Comparison of ENCODE assay signal across 8 cellular contexts in the genomic region with DNA sequence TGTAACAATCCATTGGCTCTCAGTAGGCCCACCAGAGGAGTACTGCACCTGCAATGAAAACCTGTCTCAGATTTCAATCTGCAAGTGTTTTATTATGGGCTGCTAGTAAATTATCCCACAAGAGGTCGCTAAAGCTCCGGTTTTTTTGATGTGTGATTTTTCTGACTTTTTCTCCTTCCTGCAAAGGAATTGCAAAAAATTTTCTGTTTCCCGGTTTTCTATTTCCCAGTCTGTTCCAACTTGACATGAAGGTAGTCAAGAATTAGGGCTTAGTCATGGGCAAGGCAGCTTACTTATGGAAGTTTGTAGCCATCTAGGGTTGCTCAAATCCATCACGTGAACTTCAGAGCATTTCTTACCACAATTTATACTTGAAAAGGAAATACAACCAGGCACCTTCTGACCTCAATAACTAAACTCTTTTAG. TPM values are rescaled to one million over a fixed set of nuclear protein-coding genes. Genes with fewer than 3 reads are reported as not detected.
DNase-seq lines count a peak whose midpoint lies in the region; ATAC-seq and TF ChIP-seq lines count a peak whose summit lies in the region.

No MANE protein-coding gene starts in this region.

- TF ChIP-seq CTCF in lower lobe of right lung (IDR thresholded peaks at IDR 0.05): peak; percentile 66

- DNase-seq in NOMO-1 (lab: John Stamatoyannopoulos, UW; ENCODE audit: unreplicated experiment in 2 of 2) (peak; percentile 15 to 32), NOMO-1 treated with dmso at 0.1 percent for 144 hours (lab: John Stamatoyannopoulos, UW; ENCODE audit: unreplicated experiment) (no peak), NT2/D1 (ENCODE audit: low read depth, low spot score) (peak; percentile 16), lower lobe of right lung (no peak)
- DNase-seq in central memory CD4-positive, alpha-beta T cell: peak; percentile 14

- H3K27me3 ChIP-seq in NT2/D1 (ENCODE audit: insufficient read depth, insufficient read length): no peaks in the 10 kb centered on the region
- H3K27me3 ChIP-seq in lower lobe of right lung (ENCODE audit: low read depth): no peaks in the 10 kb centered on the region

- no peak overlapping the region for H3K27ac ChIP-seq in lower lobe of right lung

- ATAC-seq in HG02885 (IDR thresholded peaks at IDR 0.05; ENCODE audit: poor library complexity, unreplicated experiment): peak; percentile 41
- ATAC-seq in lower lobe of right lung: peak in 1 of 2 donors; percentile 43
- ATAC-seq in GM21786 (IDR thresholded peaks at IDR 0.05; ENCODE audit: unreplicated experiment): no peak
- ATAC-seq in GM21723 (IDR thresholded peaks at IDR 0.05; ENCODE audit: unreplicated experiment): no peak

- H3K9me3 ChIP-seq in NT2/D1 (ENCODE audit: insufficient read depth, low read length): no peaks in the 10 kb centered on the region
- no peaks in the 10 kb centered on the region for H3K9me3 ChIP-seq in lower lobe of right lung

- H3K4me3 ChIP-seq in NT2/D1 (ENCODE audit: insufficient read length, low read depth) (no peak overlapping the region), lower lobe of right lung (no peak overlapping the region)

- H3K36me3 ChIP-seq in NT2/D1 (ENCODE audit: insufficient read depth, insufficient read length, low read length) (no peaks in the 10 kb centered on the region), lower lobe of right lung (no peaks in the 10 kb centered on the region)

- H3K4me1 ChIP-seq in NT2/D1 (ENCODE audit: insufficient read depth, insufficient read length) (peaks cover 2% of the 10 kb centered on the region), lower lobe of right lung (peaks cover 4% of the 10 kb centered on the region)

- no peak overlapping the region for H3K9ac ChIP-seq in NT2/D1 (ENCODE audit: insufficient read length, low read depth)

- intact Hi-C loops in lower lobe of right lung (cut with DNase I): no loop called here

RNA-seq across cellular contexts. Expression of a gene that starts 38.5 kb away (rescaled TPM):
- total RNA-seq in lower lobe of right lung: 31.7 TPM

Comparison
In these comparisons a context has a peak if more than half of its experiments do, and no peak if none do; other contexts are left out.
1. DNase-seq: peak in NOMO-1 (2 of 2), NT2/D1 (single experiment) and central memory CD4-positive, alpha-beta T cell (single experiment); none in NOMO-1 treated with dmso at 0.1 percent for 144 hours (single experiment) and lower lobe of right lung (single experiment).